ENCODE assay signal across 15 cellular contexts in genomic region chr3:179018808-179019207, GRCh38.
"Had no signal": no experiment of that assay in that cellular context is flagged by ENCODE, and none has a peak within 500 bp of the region (broad histone marks: within the 10 kb centered on the region; RNA-seq: fewer than 3 reads in every experiment).

No MANE protein-coding gene starts in this region.

- DNase-seq: activated CD4-positive, CD25-positive, alpha-beta regulatory T cell treated with anti-CD3 and anti-CD28 coated beads, Interleukin-2, amount 50 U/mL, for 72 hours; activated naive CD4-positive, alpha-beta T cell treated with Interleukin-2 at 50 U/mL for 16 hours; activated T-cell treated with anti-CD3 and anti-CD28 coated beads for 4 hours; anterior cingulate cortex; brain microvascular endothelial cell; cortex of kidney; effector CD4-positive, alpha-beta T cell; esophagus squamous epithelium; left ventricle myocardium inferior; psoas muscle; right lobe of liver; stimulated activated naive CD8-positive, alpha-beta T cell treated with anti-CD3 and anti-CD28 coated beads, Interleukin-15, amount 100 ng/mL, for 72 hours; upper lobe of left lung had no signal

- H3K27ac ChIP-seq: brain microvascular endothelial cell, esophagus squamous epithelium, left ventricle myocardium inferior, psoas muscle, right lobe of liver, upper lobe of left lung had no signal

- H3K27me3 ChIP-seq: brain microvascular endothelial cell, esophagus squamous epithelium, right lobe of liver, upper lobe of left lung had no signal

- FAIRE-seq: endothelial cell of umbilical vein had no signal

- H3K4me2 ChIP-seq: smooth muscle cell had no signal

- H3K4me3 ChIP-seq: esophagus squamous epithelium, left ventricle myocardium inferior, psoas muscle, right lobe of liver, smooth muscle cell, upper lobe of left lung had no signal

- H3K36me3 ChIP-seq: esophagus squamous epithelium, right lobe of liver, upper lobe of left lung had no signal

- H3K4me1 ChIP-seq: psoas muscle, right lobe of liver had no signal

- H3K9me3 ChIP-seq: esophagus squamous epithelium, left ventricle myocardium inferior, psoas muscle, right lobe of liver, upper lobe of left lung had no signal

- ATAC-seq: psoas muscle; right lobe of liver; stimulated activated naive CD8-positive, alpha-beta T cell treated with anti-CD3 and anti-CD28 coated beads, Interleukin-15, amount 100 ng/mL, for 72 hours had no signal
